Comparison of ENCODE assay signal across 8 cellular contexts in genomic region chr11:46315033-46315738, GRCh38. TPM values are rescaled to one million over a fixed set of nuclear protein-coding genes. Genes with fewer than 3 reads are reported as not detected.
DNase-seq lines count a peak whose midpoint lies in the region; ATAC-seq and TF ChIP-seq lines count a peak whose summit lies in the region.

No MANE protein-coding gene starts in this region.

- peak; percentile 67 for DNase-seq in GDM1 (lab: John Stamatoyannopoulos, UW)
- peak; percentile 70 to 81 for DNase-seq in Kasumi-1 (lab: John Stamatoyannopoulos, UW)
- DNase-seq in left cardiac atrium, result peak; percentile 77
- peak; percentile 46 to 78 for DNase-seq in stimulated activated CD4-positive, alpha-beta T cell treated with anti-CD3 and anti-CD28 coated beads, Interleukin-12 subunit alpha, Interleukin-12 subunit beta, amount 100 ng/mL, for 24 hours (ENCODE audit: low read depth in 2 of 2)

- H3K27me3 Mint-ChIP-seq in activated naive CD4-positive, alpha-beta T cell treated with anti-CD3 and anti-CD28 coated beads, Interleukin-2, amount 50 U/mL, for 24 hours, result no peaks in the 10 kb centered on the region

- H3K9me3 Mint-ChIP-seq in activated naive CD4-positive, alpha-beta T cell treated with anti-CD3 and anti-CD28 coated beads, Interleukin-2, amount 50 U/mL, for 24 hours, result no peaks in the 10 kb centered on the region

- intact Hi-C loops in left cardiac atrium (cut with DNase I), result loop anchor here in 1 of 2 donors (10.0 kb wide), 1 partner anchor 350 kb away; no protein-coding TSS in a partner anchor

- no peak overlapping the region for H2AFZ ChIP-seq in SU-DHL-6 (ENCODE audit: low read depth, low read length, severe bottlenecking)

- no peaks in the 10 kb centered on the region for H3K36me3 ChIP-seq in SU-DHL-6 (ENCODE audit: low read length)

- no peaks in the 10 kb centered on the region for H3F3A ChIP-seq in SU-DHL-6 (ENCODE audit: insufficient read depth)

- no peak overlapping the region for H3K4me3 ChIP-seq in SU-DHL-6 (ENCODE audit: insufficient read depth, low read length, poor library complexity, severe bottlenecking)

- peak overlapping the region; percentile 71 for H3K27ac Mint-ChIP-seq in activated naive CD4-positive, alpha-beta T cell treated with anti-CD3 and anti-CD28 coated beads, Interleukin-2, amount 50 U/mL, for 24 hours

- no peaks in the 10 kb centered on the region for H3K9me3 ChIP-seq in SU-DHL-6 (ENCODE audit: insufficient read depth, low read length)

- peak; percentile 55 to 69 for ATAC-seq in left cardiac atrium
- no peak for ATAC-seq in HG03159 (IDR thresholded peaks at IDR 0.05; ENCODE audit: unreplicated experiment)
- no peak for ATAC-seq in HG02610 (IDR thresholded peaks at IDR 0.05; ENCODE audit: unreplicated experiment)

- H3K79me2 ChIP-seq in SU-DHL-6 (ENCODE audit: insufficient read depth, low read length), result no peaks in the 10 kb centered on the region

- H3K4me3 Mint-ChIP-seq in activated naive CD4-positive, alpha-beta T cell treated with anti-CD3 and anti-CD28 coated beads, Interleukin-2, amount 50 U/mL, for 24 hours, result no peak overlapping the region

- no peaks in the 10 kb centered on the region for H4K20me1 ChIP-seq in SU-DHL-6 (ENCODE audit: low read depth, low read length)

- H3K9ac ChIP-seq in SU-DHL-6 (ENCODE audit: low read length), result no peak overlapping the region

- H3K4me2 ChIP-seq in SU-DHL-6 (ENCODE audit: low read depth, low read length, poor library complexity, severe bottlenecking), result no peak overlapping the region

- no peak overlapping the region for H3K27ac ChIP-seq in SU-DHL-6 (ENCODE audit: low read depth, low read length)

- no peaks in the 10 kb centered on the region for H3K27me3 ChIP-seq in SU-DHL-6 (ENCODE audit: low read length)

- no peaks in the 10 kb centered on the region for H3K36me3 Mint-ChIP-seq in activated naive CD4-positive, alpha-beta T cell treated with anti-CD3 and anti-CD28 coated beads, Interleukin-2, amount 50 U/mL, for 24 hours

- H3K4me1 Mint-ChIP-seq in activated naive CD4-positive, alpha-beta T cell treated with anti-CD3 and anti-CD28 coated beads, Interleukin-2, amount 50 U/mL, for 24 hours, result peaks cover 25% of the 10 kb centered on the region

- no peaks in the 10 kb centered on the region for H3K9me2 ChIP-seq in SU-DHL-6 (replicated peaks; ENCODE audit: insufficient read depth, low read length)

- TF ChIP-seq CTCF in SU-DHL-6 (IDR thresholded peaks at IDR 0.05; ENCODE audit: insufficient read depth, low read length, poor library complexity, severe bottlenecking), result peak; percentile 96

RNA-seq across cellular contexts. Expression of gene DGKZ, which starts 32.1 kb away (rescaled TPM):
- total RNA-seq in left cardiac atrium, result 10 to 100 TPM; 80.2 to 91.8 TPM

RNA-seq across cellular contexts. Expression of gene CREB3L1, which starts 37.7 kb away (rescaled TPM):
- total RNA-seq in left cardiac atrium, result 10 to 100 TPM; 20.7 to 28.0 TPM

Comparison
In these comparisons a context has a peak if more than half of its experiments do, and no peak if none do; other contexts are left out.
1. ATAC-seq: peak in left cardiac atrium (2 of 2); none in HG03159 (single experiment) and HG02610 (single experiment).
2. Peak in every context shown above with its lines, with median percentiles within 50 percentile points of each other: DNase-seq.